ENCODE assay signal across 8 cellular contexts in the genomic region with DNA sequence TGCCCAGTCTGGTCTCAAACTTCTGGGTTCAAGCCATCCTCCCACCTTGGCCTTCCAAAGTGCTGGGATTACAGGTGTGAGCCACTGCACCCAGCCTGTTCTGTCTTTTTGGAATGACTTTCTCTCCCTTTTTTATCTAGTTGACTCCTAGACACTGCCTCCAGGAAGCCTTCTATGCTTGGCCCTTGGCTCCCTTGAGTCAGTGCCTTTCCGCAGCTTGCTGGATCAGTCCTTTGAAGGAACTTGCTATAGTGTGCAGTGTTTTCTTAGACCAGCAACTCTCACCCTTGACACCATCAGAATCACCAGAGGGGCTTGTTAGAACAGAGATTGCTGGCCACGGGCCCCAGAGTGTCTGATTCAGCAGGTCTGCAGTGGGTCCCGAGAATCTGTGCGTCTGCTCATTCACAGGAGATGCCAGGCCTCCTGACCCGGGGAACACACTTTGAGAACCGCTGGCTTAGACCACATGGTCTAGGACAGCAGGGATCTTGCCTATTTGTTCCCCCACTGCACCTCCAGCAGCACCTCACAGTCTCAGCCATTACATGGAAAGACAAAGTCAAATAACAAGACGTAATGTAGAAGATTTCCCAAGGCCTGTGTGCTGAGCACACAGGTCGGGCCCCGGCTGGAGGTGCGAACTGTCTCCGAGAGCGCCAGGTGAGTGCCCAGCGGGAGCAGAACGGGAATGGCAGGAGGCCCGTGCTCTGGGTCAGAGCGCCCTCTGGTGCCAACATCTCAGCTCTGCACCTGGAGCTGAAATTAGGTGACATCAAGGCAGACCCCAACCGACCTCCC. TPM values are rescaled to one million over a fixed set of nuclear protein-coding genes. Genes with fewer than 3 reads are reported as not detected.
DNase-seq lines count a peak whose midpoint lies in the region; ATAC-seq and TF ChIP-seq lines count a peak whose summit lies in the region.

No MANE protein-coding gene starts in this region.

- CTCF ChIA-PET in T-cell (lab: Charles Lee): interaction anchor here (0.5 to 3.4 kb wide), 8 partner anchors 9 to 1418 kb away, joined by 3 to 22 read pairs (median 3); no protein-coding TSS in a partner anchor

- H3K4me3 ChIP-seq in ascending aorta: no peak overlapping the region

- no peaks in the 10 kb centered on the region for H3K36me3 Mint-ChIP-seq in T-cell

- H3K4me1 Mint-ChIP-seq in T-cell: peaks cover 8 to 17% (median 9%) of the 10 kb centered on the region in 3 donors

- no peak overlapping the region for H3K4me3 Mint-ChIP-seq in T-cell

- H3K27me3 ChIP-seq in ascending aorta: no peaks in the 10 kb centered on the region

- intact Hi-C loops in ascending aorta (cut with DNase I): loop anchor here (1.0 to 5.0 kb wide), 3 partner anchors 104 to 340 kb away; no protein-coding TSS in a partner anchor

- H3K27ac Mint-ChIP-seq in T-cell: no peak overlapping the region

- ATAC-seq in T-cell (replicated peaks in 1 of 4) (peak; percentile 50 to 73 (median 69)), GM18520 (IDR thresholded peaks at IDR 0.05; ENCODE audit: unreplicated experiment) (no peak), GM21825 (IDR thresholded peaks at IDR 0.05; ENCODE audit: unreplicated experiment) (no peak)

- no peaks in the 10 kb centered on the region for H3K9me3 ChIP-seq in ascending aorta

- no peaks in the 10 kb centered on the region for H3K36me3 ChIP-seq in ascending aorta

- DNase-seq in G401 (ENCODE audit: low spot score): peak; percentile 81
- DNase-seq in NCI-H1048 (lab: John Stamatoyannopoulos, UW): peak; percentile 20
- peak in 33 of 34 experiments; percentile 10 to 59 (median 33) for DNase-seq in T-cell
- DNase-seq in ascending aorta (ENCODE audit: low spot score in 2 of 2): peak in 1 of 2 donors; percentile 86
- peak in 50 of 51 donors; percentile 3 to 81 (median 38) for DNase-seq in hypothalamus (lab: John Stamatoyannopoulos, UW)
- DNase-seq in stimulated activated CD4-positive, alpha-beta T cell treated with anti-CD3 and anti-CD28 coated beads, Interleukin-12 subunit alpha, Interleukin-12 subunit beta, amount 100 ng/mL, for 24 hours (ENCODE audit: low read depth in 2 of 2): peak; percentile 23 to 58

- POLR2A ChIA-PET in T-cell (lab: Charles Lee): interaction anchor here in 1 of 2 donors (0.6 to 0.7 kb wide), 2 partner anchors 23 to 283 kb away, joined by 3 read pairs; no protein-coding TSS in a partner anchor

- TF ChIP-seq CTCF in ascending aorta (IDR thresholded peaks at IDR 0.05): peak; percentile 89 to 95 (median 91)

- peaks cover 12 to 28% of the 10 kb centered on the region in 2 donors for H3K27me3 Mint-ChIP-seq in T-cell

- no peaks in the 10 kb centered on the region for H3K9me3 Mint-ChIP-seq in T-cell

- no peak overlapping the region for H3K27ac ChIP-seq in ascending aorta

- peaks cover 4 to 9% of the 10 kb centered on the region in 2 donors for H3K4me1 ChIP-seq in ascending aorta

- in situ Hi-C loops in G401 (cut with HindIII; ENCODE audit: low sequenced_read_pairs): no loop called here

RNA-seq across cellular contexts. Expression of a gene that starts 27.4 kb away (rescaled TPM):
- 68.9 and 81.5 TPM in 2 replicates for total RNA-seq in G401 (2014; rRNA removed; shearing (Covaris generic))
- total RNA-seq in T-cell: 10 to 100 TPM; 26.0 to 57.2 (median 29.1) TPM
- 33.0 TPM for total RNA-seq in ascending aorta

Comparison
In these comparisons a context has a peak if more than half of its experiments do, and no peak if none do; other contexts are left out.
1. ATAC-seq: peak in T-cell (4 of 4); none in GM18520 (single experiment) and GM21825 (single experiment).